In the genomic region with DNA sequence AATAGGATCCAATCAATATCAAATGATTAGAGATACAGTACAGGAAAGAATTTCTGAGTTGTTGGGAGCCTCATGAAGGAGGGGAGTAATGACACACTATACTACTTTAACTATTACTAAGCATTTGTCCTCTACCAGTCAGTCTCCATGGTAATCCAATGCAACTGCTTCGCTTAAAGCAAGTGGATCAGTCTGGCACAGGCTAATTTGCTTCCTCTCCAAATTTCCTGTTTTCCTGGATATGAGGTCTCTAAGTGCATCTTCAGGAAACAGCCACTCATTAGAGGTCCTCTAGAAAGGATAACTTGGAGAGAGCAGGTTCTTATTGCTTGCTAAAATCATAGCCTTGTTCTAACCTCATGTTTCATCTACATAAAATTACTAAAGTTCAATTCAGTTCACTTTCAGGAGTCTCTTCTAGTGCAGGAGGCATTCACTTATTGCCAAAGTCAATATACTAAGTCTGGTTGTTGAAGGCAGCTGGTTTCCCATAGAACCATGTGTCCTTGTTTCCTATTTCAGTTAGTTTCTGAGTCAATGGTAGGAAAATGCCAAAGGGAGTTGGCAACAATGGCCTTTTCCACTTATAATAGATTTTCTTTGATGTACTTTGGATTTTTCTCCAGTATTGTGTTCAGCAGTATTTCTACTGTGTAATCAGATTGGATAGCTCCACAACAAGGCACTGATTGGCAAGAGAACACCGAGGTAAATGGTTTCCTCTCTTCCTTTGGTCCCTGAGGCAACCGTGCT, we compare ENCODE assay signal across 11 cellular contexts. TPM values are rescaled to one million over a fixed set of nuclear protein-coding genes. Genes with fewer than 3 reads are reported as not detected.
DNase-seq lines count a peak whose midpoint lies in the region; ATAC-seq and TF ChIP-seq lines count a peak whose summit lies in the region.
"Had no signal": no experiment of that assay in that cellular context is flagged by ENCODE, and none has a peak within 500 bp of the region (broad histone marks: within the 10 kb centered on the region; RNA-seq: fewer than 3 reads in every experiment).

No MANE protein-coding gene starts in this region.

- H3K4me3 Mint-ChIP-seq in chondrocyte (ENCODE audit: unreplicated experiment): peak overlapping the region; percentile 27
- H3K4me3 Mint-ChIP-seq: activated naive CD8-positive, alpha-beta T cell treated with anti-CD3 and anti-CD28 coated beads for 36 hours; immature natural killer cell; naive thymus-derived CD8-positive, alpha-beta T cell had no signal

- TF ChIP-seq CTCF in chondrocyte (IDR thresholded peaks at IDR 0.05): no peak

- intact Hi-C loops in left ventricle myocardium superior (cut with micrococcal nuclease): no loop called here

- H3K27ac Mint-ChIP-seq in chondrocyte (ENCODE audit: unreplicated experiment): peak overlapping the region; percentile 91
- H3K27ac Mint-ChIP-seq: activated naive CD8-positive, alpha-beta T cell treated with anti-CD3 and anti-CD28 coated beads for 36 hours; immature natural killer cell; naive thymus-derived CD8-positive, alpha-beta T cell had no signal

- peaks cover 5% of the 10 kb centered on the region for H3K9me3 Mint-ChIP-seq in chondrocyte (ENCODE audit: low read depth)

- ATAC-seq in left ventricle myocardium superior: peak; percentile 90
- ATAC-seq in HG02970 (IDR thresholded peaks at IDR 0.05; ENCODE audit: low FRiP score, unreplicated experiment): no peak
- ATAC-seq: naive thymus-derived CD8-positive, alpha-beta T cell had no signal

- peaks cover 24% of the 10 kb centered on the region for H3K4me1 Mint-ChIP-seq in chondrocyte (ENCODE audit: low read depth)
- H3K4me1 Mint-ChIP-seq: activated naive CD8-positive, alpha-beta T cell treated with anti-CD3 and anti-CD28 coated beads for 36 hours; immature natural killer cell had no signal

- peak; percentile 59 for DNase-seq in NCI-H446 treated with DMSO at 0.1 percent for 48 hours (lab: John Stamatoyannopoulos, UW)
- DNase-seq in chondrocyte (ENCODE audit: low spot score): no peak
- DNase-seq in left ventricle myocardium superior: no peak
- peak; percentile 53 for DNase-seq in stromal cell of bone marrow (ENCODE audit: low read depth)
- DNase-seq in DMS79 treated with DMSO at 0.1 percent for 48 hours (lab: John Stamatoyannopoulos, UW): no peak
- no peak for DNase-seq in activated CD4-positive, CD25-positive, alpha-beta regulatory T cell (lab: John Stamatoyannopoulos, UW)
- DNase-seq: activated naive CD8-positive, alpha-beta T cell treated with anti-CD3 and anti-CD28 coated beads for 36 hours; immature natural killer cell; naive thymus-derived CD8-positive, alpha-beta T cell; NCI-H187 treated with DMSO at 0.1 percent for 48 hours had no signal

- H3K27me3 Mint-ChIP-seq in chondrocyte (ENCODE audit: low read depth): no peaks in the 10 kb centered on the region
- H3K27me3 Mint-ChIP-seq: activated naive CD8-positive, alpha-beta T cell treated with anti-CD3 and anti-CD28 coated beads for 36 hours; naive thymus-derived CD8-positive, alpha-beta T cell had no signal

- peaks cover 6% of the 10 kb centered on the region for H3K36me3 Mint-ChIP-seq in chondrocyte (ENCODE audit: low read depth)

RNA-seq across cellular contexts. Expression of gene SEPTIN7, which starts 8.2 kb away (rescaled TPM):
- total RNA-seq in chondrocyte: 380 to 386 TPM (median 383 TPM) in 3 replicates
- 176 TPM for total RNA-seq in left ventricle myocardium superior

Comparison
In these comparisons a context has a peak if more than half of its experiments do, and no peak if none do; other contexts are left out.
1. DNase-seq: peak in NCI-H446 treated with DMSO at 0.1 percent for 48 hours (single experiment) and stromal cell of bone marrow (single experiment); none in chondrocyte (single experiment), left ventricle myocardium superior (single experiment), DMS79 treated with DMSO at 0.1 percent for 48 hours (single experiment) and activated CD4-positive, CD25-positive, alpha-beta regulatory T cell (0 of 4).